Comparison of ENCODE assay signal across 12 cellular contexts in genomic region chr16:67959520-67959919, GRCh38. TPM values are rescaled to one million over a fixed set of nuclear protein-coding genes. Genes with fewer than 3 reads are reported as not detected.
A peak's percentile ranks its signal among the peaks of the same experiment; 100 is the strongest.
DNase-seq lines count a peak whose midpoint lies in the region; ATAC-seq and TF ChIP-seq lines count a peak whose summit lies in the region.
"Had no signal": no experiment of that assay in that cellular context is flagged by ENCODE, and none has a peak within 500 bp of the region (broad histone marks: within the 10 kb centered on the region; RNA-seq: fewer than 3 reads in every experiment).

No MANE protein-coding gene starts in this region.

- peak; percentile 68 to 84 for ATAC-seq in upper lobe of left lung (ENCODE audit: low FRiP score in 2 of 2)
- ATAC-seq: stimulated activated naive CD8-positive, alpha-beta T cell treated with anti-CD3 and anti-CD28 coated beads, Interleukin-15, Interleukin-2, amounts not matched to agents 100 U/mL and 50 U/mL, for 24 hours had no signal

- H3K36me3 ChIP-seq in SJSA1 (peaks cover 97% of the 10 kb centered on the region), muscle layer of duodenum (ENCODE audit: control insufficient read depth in 1 of 2, insufficient read depth in 2 of 2, low read length in 2 of 2) (peaks cover 28 to 65% of the 10 kb centered on the region in 2 donors), upper lobe of left lung (peaks cover 1 to 90% (median 60%) of the 10 kb centered on the region in 4 donors)

- H3K9me3 ChIP-seq in SJSA1 (replicated peaks), result no peaks in the 10 kb centered on the region
- no peaks in the 10 kb centered on the region for H3K9me3 ChIP-seq in muscle layer of duodenum (ENCODE audit: control insufficient read depth in 1 of 2, low read length in 2 of 2)
- H3K9me3 ChIP-seq in upper lobe of left lung, result no peaks in the 10 kb centered on the region

- DNase-seq in SJSA1 (ENCODE audit: low read depth in 1 of 2, low spot score in 2 of 2) (peak; percentile 91 to 93), fibroblast of mammary gland (ENCODE audit: low read depth) (peak; percentile 82), upper lobe of left lung (peak; percentile 19 to 51), SIG-M5 (lab: John Stamatoyannopoulos, UW) (no peak), NCI-H510A treated with DMSO at 0.1 percent for 48 hours (lab: John Stamatoyannopoulos, UW) (no peak), cerebellar nuclear complex (lab: John Stamatoyannopoulos, UW) (no peak), UCSD-AML1 (lab: John Stamatoyannopoulos, UW; ENCODE audit: unreplicated experiment) (no peak)
- DNase-seq: activated CD4-positive, alpha-beta T cell treated with anti-CD3 and anti-CD28 coated beads for 1 hour; erythroblast; NCI-H2081 treated with DMSO at 0.1 percent for 48 hours; stimulated activated naive CD8-positive, alpha-beta T cell treated with anti-CD3 and anti-CD28 coated beads, Interleukin-15, Interleukin-2, amounts not matched to agents 100 U/mL and 50 U/mL, for 24 hours had no signal

- H3K4me1 ChIP-seq in SJSA1 (replicated peaks), result peaks cover 23% of the 10 kb centered on the region
- H3K4me1 ChIP-seq in muscle layer of duodenum (ENCODE audit: control insufficient read depth in 1 of 2, insufficient read depth in 2 of 2, low read length in 2 of 2), result peaks cover 16 to 35% of the 10 kb centered on the region in 2 donors
- peaks cover 46 to 59% (median 56%) of the 10 kb centered on the region in 4 donors for H3K4me1 ChIP-seq in upper lobe of left lung

- no peaks in the 10 kb centered on the region for H3K27me3 ChIP-seq in SJSA1 (replicated peaks)
- no peaks in the 10 kb centered on the region for H3K27me3 ChIP-seq in muscle layer of duodenum (ENCODE audit: low read depth, low read length)
- H3K27me3 ChIP-seq in upper lobe of left lung, result no peaks in the 10 kb centered on the region

- H3K4me3 ChIP-seq in SJSA1, result no peak overlapping the region
- no peak overlapping the region for H3K4me3 ChIP-seq in fibroblast of mammary gland (ENCODE audit: control insufficient read depth, low read depth, low read length)
- H3K4me3 ChIP-seq in muscle layer of duodenum (ENCODE audit: low read depth in 1 of 2, low read length in 2 of 2), result no peak overlapping the region
- H3K4me3 ChIP-seq in upper lobe of left lung, result no peak overlapping the region

- TF ChIP-seq EP300 in upper lobe of left lung (IDR thresholded peaks at IDR 0.05), result peak in 2 of 4 donors; percentile 65 to 92

- TF ChIP-seq CTCF in fibroblast of mammary gland (conservative IDR thresholded peaks at IDR 0.05; ENCODE audit: control insufficient read depth, insufficient read depth, low read depth, low read length), result no peak
- TF ChIP-seq CTCF in upper lobe of left lung (IDR thresholded peaks at IDR 0.05), result no peak

- 42 to 56% methylated on average over 6 to 7 of the region's 9 CpGs for WGBS in upper lobe of left lung, 2 donors

- TF ChIP-seq POLR2A in upper lobe of left lung (IDR thresholded peaks at IDR 0.05), result no peak

- H3K27ac ChIP-seq in SJSA1 (peak overlapping the region; percentile 72), muscle layer of duodenum (ENCODE audit: low read length) (peak overlapping the region; percentile 79), upper lobe of left lung (peak overlapping the region; percentile 74 to 89 (median 83))

RNA-seq across cellular contexts. Expression of gene SLC12A4, which starts 8.9 kb away (rescaled TPM):
- 62.9 and 87.8 TPM in 2 replicates for total RNA-seq in SJSA1 (2014; rRNA removed; shearing (Covaris generic))
- total RNA-seq in upper lobe of left lung, result 100 to 1,000 TPM in 3 of 6 donors, 10 to 100 TPM in 3; 54.6 to 276 (median 98.3) TPM

RNA-seq across cellular contexts. Expression of gene LCAT, which starts 15.6 kb away (rescaled TPM):
- total RNA-seq in SJSA1 (2014; rRNA removed; shearing (Covaris generic)), result 5.5 and 7.2 TPM in 2 replicates
- 100 to 1,000 TPM in 1 of 6 donors, 10 to 100 TPM in 5; 21.9 to 117 (median 26.1) TPM for total RNA-seq in upper lobe of left lung

RNA-seq across cellular contexts. Expression of gene DPEP3, which starts 20.8 kb away (rescaled TPM):
- not detected in 2 replicates for total RNA-seq in SJSA1 (2014; rRNA removed; shearing (Covaris generic))
- total RNA-seq in upper lobe of left lung, result 1 to 10 TPM in 1 of 6 donors, under 1 TPM in 3, not detected in 2; 0.15 to 1.0 (median 0.30) TPM

RNA-seq across cellular contexts. Expression of gene PSMB10, which starts 22.9 kb away (rescaled TPM):
- total RNA-seq in SJSA1 (2014; rRNA removed; shearing (Covaris generic)), result 50.1 and 147 TPM in 2 replicates
- total RNA-seq in upper lobe of left lung, result 100 to 1,000 TPM in 1 of 6 donors, 10 to 100 TPM in 5; 48.2 to 106 (median 60.6) TPM

RNA-seq across cellular contexts. Expression of gene CTRL, which starts 27.9 kb away (rescaled TPM):
- 0.09 and 0.29 TPM in 2 replicates for total RNA-seq in SJSA1 (2014; rRNA removed; shearing (Covaris generic))
- total RNA-seq in upper lobe of left lung, result 1 to 10 TPM; 1.6 to 4.2 (median 2.4) TPM

Comparison
In these comparisons a context has a peak if more than half of its experiments do, and no peak if none do; other contexts are left out.
1. DNase-seq: peak in SJSA1 (2 of 2), fibroblast of mammary gland (single experiment) and upper lobe of left lung (2 of 2); none in SIG-M5 (single experiment), NCI-H510A treated with DMSO at 0.1 percent for 48 hours (single experiment), cerebellar nuclear complex (0 of 2) and UCSD-AML1 (single experiment).
2. Peak in every context shown above with its lines, with median percentiles within 50 percentile points of each other: H3K27ac ChIP-seq.